ENCODE assay signal across 23 cellular contexts in the genomic region with DNA sequence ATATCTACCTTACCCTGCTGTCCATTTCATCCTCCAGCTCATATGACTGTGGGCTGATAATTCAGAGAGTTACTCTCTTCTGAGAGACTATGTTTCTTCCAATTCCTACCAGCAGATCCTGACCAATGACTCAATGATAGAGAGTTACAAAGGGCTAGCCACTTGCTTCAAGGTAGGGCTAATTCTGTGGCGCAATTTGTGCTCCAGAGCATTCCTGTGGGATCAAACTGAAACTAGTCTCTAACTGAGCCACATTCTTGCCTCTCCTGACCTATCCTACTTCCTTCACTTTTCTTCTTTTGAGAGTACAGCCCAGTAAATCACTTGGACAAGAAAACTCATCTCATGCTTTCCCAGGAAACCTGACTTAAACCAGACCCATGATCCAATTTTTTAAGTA. TPM values are rescaled to one million over a fixed set of nuclear protein-coding genes. Genes with fewer than 3 reads are reported as not detected.
A peak's percentile ranks its signal among the peaks of the same experiment; 100 is the strongest.
DNase-seq lines count a peak whose midpoint lies in the region; ATAC-seq, FAIRE-seq and TF ChIP-seq lines count a peak whose summit lies in the region.
"Had no signal": no experiment of that assay in that cellular context is flagged by ENCODE, and none has a peak within 500 bp of the region (broad histone marks: within the 10 kb centered on the region; RNA-seq: fewer than 3 reads in every experiment).

No MANE protein-coding gene starts in this region.

- no peak overlapping the region for H4K91ac ChIP-seq in IMR-90 (ENCODE audit: insufficient read depth, low read depth, low read length)

- no peak overlapping the region for H3K18ac ChIP-seq in IMR-90 (ENCODE audit: low read depth, low read length)

- H2AFZ ChIP-seq in IMR-90 (replicated peaks; ENCODE audit: low read length, poor library complexity) (no peak overlapping the region), hepatocyte (no peak overlapping the region)

- no peak; the same call in 1 of the 2 replicates for ATAC-seq in IMR-90 (ENCODE audit: low read depth)
- ATAC-seq: activated naive CD4-positive, alpha-beta T cell treated with anti-CD3 and anti-CD28 coated beads, Interleukin-2, amount 50 U/mL, for 72 hours; SK-N-SH treated with all-trans-retinoic acid at 6 μM for 48 hours had no signal

- no peak for FAIRE-seq in small intestine (lab: Jason Lieb, UNC)

- H3K27ac ChIP-seq in IMR-90 (ENCODE audit: insufficient read depth, low read length) = no peak overlapping the region
- no peak overlapping the region for H3K27ac ChIP-seq in brain microvascular endothelial cell
- H3K27ac ChIP-seq in hepatocyte = no peak overlapping the region
- H3K27ac ChIP-seq in small intestine (ENCODE audit: low read depth in 1 of 2, low read length in 1 of 2) = no peak overlapping the region
- H3K27ac ChIP-seq in CD8-positive, alpha-beta memory T cell (ENCODE audit: low read depth, low read length) = no peak overlapping the region
- H3K27ac ChIP-seq: coronary artery, right atrium auricular region, stomach had no signal

- H2BK15ac ChIP-seq in IMR-90 (ENCODE audit: low read depth, low read length) = no peak overlapping the region

- no peak overlapping the region for H3K27ac Mint-ChIP-seq in CD8-positive, alpha-beta memory T cell
- H3K27ac Mint-ChIP-seq: activated naive CD4-positive, alpha-beta T cell treated with anti-CD3 and anti-CD28 coated beads, Interleukin-2, amount 50 U/mL, for 72 hours; activated T-helper 1 cell treated with anti-CD3 and anti-CD28 coated beads, Interleukin-12 subunit alpha, Interleukin-12 subunit beta, Interleukin-2, Interleukin-4 antibody, amounts not matched to agents 30 ng/mL and 10 ng/mL and 1 ng/mL, durations not matched to agents 14 hours and 24 hours and 36 hours; brain; CD14-positive monocyte; type B pancreatic cell had no signal

- H4K20me1 ChIP-seq in IMR-90 (ENCODE audit: insufficient read depth, low read length) (no peaks in the 10 kb centered on the region), hepatocyte (ENCODE audit: insufficient read depth, poor library complexity, severe bottlenecking) (no peaks in the 10 kb centered on the region)

- no peak overlapping the region for H4K8ac ChIP-seq in IMR-90 (ENCODE audit: low read depth in 2 of 2, low read length in 2 of 2)

- TF ChIP-seq POLR2A in IMR-90 (IDR thresholded peaks at IDR 0.05; ENCODE audit: low read depth, low read length) = no peak

- CTCF ChIA-PET in IMR-90 (lab: Yijun Ruan, JAX) = no interaction called here
- CTCF ChIA-PET in CD8-positive, alpha-beta memory T cell (lab: Charles Lee) = no interaction called here

- no peaks in the 10 kb centered on the region for H3K9me1 ChIP-seq in IMR-90 (ENCODE audit: insufficient read depth, low read length)

- POLR2A ChIA-PET in IMR-90 (lab: Charles Lee; ENCODE audit: unreplicated experiment) = no interaction called here
- POLR2A ChIA-PET in CD8-positive, alpha-beta memory T cell (lab: Charles Lee) = no interaction called here

- dilution Hi-C loops in IMR-90 (cut with HindIII; ENCODE audit: low sequenced_read_pairs, unreplicated experiment) = no loop called here

- no TSS peak for BruUV-seq in IMR-90 (replicated peaks; lab: Mats Ljungman, UMichigan)

- no peak overlapping the region for H3K4me3 ChIP-seq in IMR-90 (ENCODE audit: insufficient read depth, low read depth, low read length)
- H3K4me3 ChIP-seq in brain microvascular endothelial cell (ENCODE audit: low read depth, low read length) = no peak overlapping the region
- H3K4me3 ChIP-seq in hepatocyte = no peak overlapping the region
- no peak overlapping the region for H3K4me3 ChIP-seq in small intestine (ENCODE audit: low read depth in 1 of 2, low read length in 2 of 2)
- no peak overlapping the region for H3K4me3 ChIP-seq in CD8-positive, alpha-beta memory T cell (ENCODE audit: low read length)
- H3K4me3 ChIP-seq: coronary artery, right atrium auricular region, stomach had no signal

- H2BK5ac ChIP-seq in IMR-90 (ENCODE audit: low read depth, low read length, poor library complexity, severe bottlenecking) = no peak overlapping the region

- H4K5ac ChIP-seq in IMR-90 (ENCODE audit: low read depth, low read length) = no peak overlapping the region

- no peaks in the 10 kb centered on the region for H3K36me3 Mint-ChIP-seq in CD8-positive, alpha-beta memory T cell
- H3K36me3 Mint-ChIP-seq: brain, CD14-positive monocyte, type B pancreatic cell had no signal

- no peaks in the 10 kb centered on the region for H3K9me2 ChIP-seq in hepatocyte (replicated peaks; ENCODE audit: insufficient read depth)

- no peaks in the 10 kb centered on the region for H3K36me3 ChIP-seq in IMR-90 (ENCODE audit: control insufficient read depth, insufficient read depth, low read length)
- H3K36me3 ChIP-seq in brain microvascular endothelial cell (replicated peaks) = no peaks in the 10 kb centered on the region
- H3K36me3 ChIP-seq in hepatocyte (replicated peaks; ENCODE audit: insufficient read depth, low read depth) = no peaks in the 10 kb centered on the region
- no peaks in the 10 kb centered on the region for H3K36me3 ChIP-seq in small intestine (ENCODE audit: control insufficient read depth in 2 of 2, insufficient read depth in 2 of 2, low read length in 2 of 2)
- no peaks in the 10 kb centered on the region for H3K36me3 ChIP-seq in CD8-positive, alpha-beta memory T cell (ENCODE audit: insufficient read depth, low read length)
- H3K36me3 ChIP-seq: right atrium auricular region, stomach had no signal

- intact Hi-C loops in IMR-90 (cut with micrococcal nuclease) = no loop called here

- no peaks in the 10 kb centered on the region for H3K4me1 Mint-ChIP-seq in CD8-positive, alpha-beta memory T cell
- H3K4me1 Mint-ChIP-seq: brain, CD14-positive monocyte had no signal

- peak; percentile 34 for DNase-seq in IMR-90
- peak; percentile 2 for DNase-seq in brain microvascular endothelial cell
- DNase-seq in hepatocyte (ENCODE audit: low spot score) = peak; percentile 12
- DNase-seq in small intestine = peak; percentile 9
- DNase-seq in dermis blood vessel endothelial cell = no peak
- no peak for DNase-seq in CD8-positive, alpha-beta memory T cell
- DNase-seq in OCI-M1 (lab: John Stamatoyannopoulos, UW) = no peak
- DNase-seq: activated CD4-positive, alpha-beta T cell treated with anti-CD3 and anti-CD28 coated beads, Interleukin-2, amount 50 U/mL, for 1 hour; H7; NCI-H1436 treated with DMSO at 0.1 percent for 48 hours; NCI-H510A treated with DMSO at 0.1 percent for 48 hours; occipital lobe; stomach had no signal

- WGBS in IMR-90 (ENCODE audit: extremely low coverage in 2 of 2, insufficient read length in 1 of 2), 2 experiments = no CpG with 5 or more reads among the region's 1 CpG
- WGBS in hepatocyte (ENCODE audit: low lambda C conversion rate, missing lambda C conversion rate) = 92% methylated on average over 1 of the region's 1 CpG
- WGBS in small intestine, 3 donors = 83 to 85% (median 83%) methylated on average over 1 of the region's 1 CpG

- no peak overlapping the region for H3K4ac ChIP-seq in IMR-90 (ENCODE audit: low read depth, low read length)

- TF ChIP-seq RAD21 in IMR-90 (IDR thresholded peaks at IDR 0.05; ENCODE audit: low read length) = no peak

- no peaks in the 10 kb centered on the region for H3K79me2 ChIP-seq in hepatocyte

- H2AK9ac ChIP-seq in IMR-90 (replicated peaks; ENCODE audit: low read depth, low read length, poor library complexity) = no peak overlapping the region

- H3K27me3 ChIP-seq in IMR-90 (ENCODE audit: control insufficient read depth, insufficient read depth, low read length) = no peaks in the 10 kb centered on the region
- no peaks in the 10 kb centered on the region for H3K27me3 ChIP-seq in brain microvascular endothelial cell (replicated peaks)
- no peaks in the 10 kb centered on the region for H3K27me3 ChIP-seq in hepatocyte
- no peaks in the 10 kb centered on the region for H3K27me3 ChIP-seq in small intestine (ENCODE audit: control insufficient read depth in 2 of 2, insufficient read depth in 2 of 2, low read length in 2 of 2)
- H3K27me3 ChIP-seq in CD8-positive, alpha-beta memory T cell (ENCODE audit: insufficient read depth, low read length, poor library complexity, severe bottlenecking) = no peaks in the 10 kb centered on the region
- H3K27me3 ChIP-seq: right atrium auricular region, stomach had no signal

- no peak overlapping the region for H3K4me2 ChIP-seq in IMR-90 (ENCODE audit: low read depth, low read length)
- no peak overlapping the region for H3K4me2 ChIP-seq in hepatocyte

- no peak overlapping the region for H3K23ac ChIP-seq in IMR-90 (ENCODE audit: low read depth, low read length)

- H3K9ac ChIP-seq in IMR-90 (ENCODE audit: low read depth, low read length) = no peak overlapping the region

- no peak overlapping the region for H3K14ac ChIP-seq in IMR-90 (replicated peaks; ENCODE audit: low read depth, low read length)

- no peaks in the 10 kb centered on the region for H3K27me3 Mint-ChIP-seq in CD8-positive, alpha-beta memory T cell
- H3K27me3 Mint-ChIP-seq: type B pancreatic cell had no signal

- in situ Hi-C loops in IMR-90 (cut with MboI; ENCODE audit: low sequenced_read_pairs) = no loop called here
- in situ Hi-C loops in brain microvascular endothelial cell (cut with HindIII; ENCODE audit: low pct_ligation_motif_present, low sequenced_read_pairs) = no loop called here

- H2BK120ac ChIP-seq in IMR-90 (ENCODE audit: low read depth, low read length) = no peak overlapping the region

- H3K9me3 ChIP-seq in IMR-90 (ENCODE audit: control insufficient read depth, insufficient read depth, low read length) (no peaks in the 10 kb centered on the region), hepatocyte (ENCODE audit: low read depth) (no peaks in the 10 kb centered on the region), small intestine (ENCODE audit: control insufficient read depth, low read depth) (no peaks in the 10 kb centered on the region)
- no peaks in the 10 kb centered on the region for H3K9me3 ChIP-seq in CD8-positive, alpha-beta memory T cell (ENCODE audit: low read length)

- H3K4me1 ChIP-seq in IMR-90 (ENCODE audit: control insufficient read depth, insufficient read depth, low read length) (no peaks in the 10 kb centered on the region), hepatocyte (ENCODE audit: insufficient read depth) (no peaks in the 10 kb centered on the region), small intestine (ENCODE audit: control insufficient read depth in 2 of 2, insufficient read depth in 1 of 2, low read depth in 1 of 2, low read length in 1 of 2) (no peaks in the 10 kb centered on the region)
- H3K4me1 ChIP-seq in CD8-positive, alpha-beta memory T cell (ENCODE audit: insufficient read depth, low read length) = no peaks in the 10 kb centered on the region
- H3K4me1 ChIP-seq: right atrium auricular region, stomach had no signal

- no peak overlapping the region for H2BK20ac ChIP-seq in IMR-90 (ENCODE audit: low read depth, low read length)

- H3K9me3 Mint-ChIP-seq in CD8-positive, alpha-beta memory T cell = peaks cover 0 to 16% (median 0%) of the 10 kb centered on the region in 5 donors
- H3K9me3 Mint-ChIP-seq: activated T-helper 1 cell treated with anti-CD3 and anti-CD28 coated beads, Interleukin-12 subunit alpha, Interleukin-12 subunit beta, Interleukin-2, Interleukin-4 antibody, amounts not matched to agents 30 ng/mL and 10 ng/mL and 1 ng/mL, durations not matched to agents 14 hours and 24 hours and 36 hours had no signal

- no peaks in the 10 kb centered on the region for H3K79me1 ChIP-seq in IMR-90 (ENCODE audit: low read depth in 1 of 2, low read length in 2 of 2)

- H2AK5ac ChIP-seq in IMR-90 (ENCODE audit: low read depth, low read length) = no peak overlapping the region

- TF ChIP-seq CTCF in IMR-90 (conservative IDR thresholded peaks at IDR 0.05; ENCODE audit: low read depth, low read length) (no peak), brain microvascular endothelial cell (IDR thresholded peaks at IDR 0.05; ENCODE audit: low read depth, low read length, missing control alignments) (no peak), hepatocyte (IDR thresholded peaks at IDR 0.05; ENCODE audit: poor library complexity) (no peak)

- no peak overlapping the region for H3K56ac ChIP-seq in IMR-90 (ENCODE audit: extremely low read depth, insufficient read depth, low read length)

- no peak overlapping the region for H3K4me3 Mint-ChIP-seq in CD8-positive, alpha-beta memory T cell
- H3K4me3 Mint-ChIP-seq: activated T-helper 1 cell treated with anti-CD3 and anti-CD28 coated beads, Interleukin-12 subunit alpha, Interleukin-12 subunit beta, Interleukin-2, Interleukin-4 antibody, amounts not matched to agents 30 ng/mL and 10 ng/mL and 1 ng/mL, durations not matched to agents 14 hours and 24 hours and 36 hours; brain; CD14-positive monocyte; type B pancreatic cell had no signal

RNA-seq across cellular contexts. Expression of a gene that starts 17.9 kb away (rescaled TPM):
- total RNA-seq in IMR-90 (2012; rRNA removed) (not detected in 2 replicates), hepatocyte (not detected in 2 replicates), dermis blood vessel endothelial cell (not detected in 2 replicates)
- polyA plus RNA-seq in IMR-90 (2012; rRNA removed) (not detected in 2 replicates), hepatocyte (0.10 and 0.28 TPM in 2 replicates), small intestine (not detected)
- polyA plus RNA-seq in IMR-90 (2012; cell fraction: cytosol; rRNA removed) = not detected in 2 replicates
- polyA plus RNA-seq in IMR-90 (2012; cell fraction: nucleus; rRNA removed; ENCODE audit: low replicate concordance) = 0.03 TPM in 1 of 2 replicates, not detected in the other
- not detected for total RNA-seq in CD8-positive, alpha-beta memory T cell
- not detected for polyA plus RNA-seq in CD8-positive, alpha-beta memory T cell
- total RNA-seq: activated naive CD4-positive, alpha-beta T cell treated with anti-CD3 and anti-CD28 coated beads, Interleukin-2, amount 50 U/mL, for 72 hours; activated T-helper 1 cell treated with anti-CD3 and anti-CD28 coated beads, Interleukin-12 subunit alpha, Interleukin-12 subunit beta, Interleukin-2, Interleukin-4 antibody, amounts not matched to agents 30 ng/mL and 10 ng/mL and 1 ng/mL, durations not matched to agents 14 hours and 24 hours and 36 hours; H7; lung microvascular endothelial cell; occipital lobe; right atrium auricular region; RPMI7951; stomach had no signal
- polyA plus RNA-seq: CD14-positive monocyte, stomach had no signal

RNA-seq across cellular contexts. Expression of a gene that starts 34.6 kb away (rescaled TPM):
- total RNA-seq in IMR-90 (2012; rRNA removed) (under 0.01 and 0.18 TPM in 2 replicates), hepatocyte (72.9 and 87.0 TPM in 2 replicates), dermis blood vessel endothelial cell (not detected in 2 replicates)
- polyA plus RNA-seq in IMR-90 (2012; rRNA removed) (0.21 TPM in 1 of 2 replicates, not detected in the other), hepatocyte (28.4 and 29.8 TPM in 2 replicates), small intestine (10 to 100 TPM; 23.5 to 28.0 (median 25.1) TPM)
- 0.09 TPM in 1 of 2 replicates, not detected in the other for polyA plus RNA-seq in IMR-90 (2012; cell fraction: cytosol; rRNA removed)
- polyA plus RNA-seq in IMR-90 (2012; cell fraction: nucleus; rRNA removed; ENCODE audit: low replicate concordance) = 0.01 and 0.50 TPM in 2 replicates
- not detected for total RNA-seq in CD8-positive, alpha-beta memory T cell
- polyA plus RNA-seq in CD8-positive, alpha-beta memory T cell = not detected
- total RNA-seq: activated naive CD4-positive, alpha-beta T cell treated with anti-CD3 and anti-CD28 coated beads, Interleukin-2, amount 50 U/mL, for 72 hours; activated T-helper 1 cell treated with anti-CD3 and anti-CD28 coated beads, Interleukin-12 subunit alpha, Interleukin-12 subunit beta, Interleukin-2, Interleukin-4 antibody, amounts not matched to agents 30 ng/mL and 10 ng/mL and 1 ng/mL, durations not matched to agents 14 hours and 24 hours and 36 hours; lung microvascular endothelial cell; RPMI7951 had no signal
- polyA plus RNA-seq: CD14-positive monocyte had no signal

Comparison
In these comparisons a context has a peak if more than half of its experiments do, and no peak if none do; other contexts are left out.
1. DNase-seq: peak in IMR-90 (single experiment), brain microvascular endothelial cell (single experiment), hepatocyte (single experiment) and small intestine (single experiment); none in dermis blood vessel endothelial cell (single experiment), CD8-positive, alpha-beta memory T cell (0 of 5) and OCI-M1 (single experiment).
2. RNA of a gene that starts 34.6 kb away (total RNA-seq): 72.9 to 87.0 TPM in hepatocyte; under 0.01 to 0.18 TPM in IMR-90, not detected in dermis blood vessel endothelial cell and not detected in CD8-positive, alpha-beta memory T cell; every median in the first group is over 10 times any median in the second.